ENCODE assay signal across 2 cellular contexts in genomic region chr2:26329083-26329482, GRCh38. TPM values are rescaled to one million over a fixed set of nuclear protein-coding genes. Genes with fewer than 3 reads are reported as not detected.
"Had no signal": no experiment of that assay in that cellular context is flagged by ENCODE, and none has a peak within 500 bp of the region (broad histone marks: within the 10 kb centered on the region; RNA-seq: fewer than 3 reads in every experiment).

No MANE protein-coding gene starts in this region.

RNA-seq across cellular contexts. Expression of gene ADGRF3, which starts 17.5 kb away (rescaled TPM):
- total RNA-seq: skeletal muscle tissue, subcutaneous adipose tissue had no signal
